Comparison of ENCODE assay signal across 22 cellular contexts in genomic region chr1:51282605-51283004, GRCh38. TPM values are rescaled to one million over a fixed set of nuclear protein-coding genes. Genes with fewer than 3 reads are reported as not detected.
A peak's percentile ranks its signal among the peaks of the same experiment; 100 is the strongest.
DNase-seq lines count a peak whose midpoint lies in the region; ATAC-seq and TF ChIP-seq lines count a peak whose summit lies in the region.
"Had no signal": no experiment of that assay in that cellular context is flagged by ENCODE, and none has a peak within 500 bp of the region (broad histone marks: within the 10 kb centered on the region; RNA-seq: fewer than 3 reads in every experiment).

No MANE protein-coding gene starts in this region.

- H3K27me3 ChIP-seq in H9 (ENCODE audit: insufficient read depth, low read length): no peaks in the 10 kb centered on the region

- POLR2A ChIA-PET in activated CD8-positive, alpha-beta T cell treated with anti-CD3 and anti-CD28 coated beads for 36 hours (lab: Charles Lee): no interaction called here
- POLR2A ChIA-PET in activated CD8-positive, alpha-beta T cell treated with anti-CD3 and anti-CD28 coated beads, Interleukin-2, amount 10 ng/mL, durations not matched to agents 7 days and 5 days (lab: Charles Lee): no interaction called here

- H3K9me3 ChIP-seq in H9 (ENCODE audit: control insufficient read depth, low read depth, low read length): no peaks in the 10 kb centered on the region

- H4K5ac ChIP-seq in H9 (ENCODE audit: insufficient read length, low read depth, low read length): no peak overlapping the region

- H4K91ac ChIP-seq in H9 (ENCODE audit: insufficient read length, low read depth, low read length): no peak overlapping the region

- ATAC-seq in activated CD8-positive, alpha-beta T cell treated with anti-CD3 and anti-CD28 coated beads for 36 hours: peak; percentile 15
- ATAC-seq in activated CD8-positive, alpha-beta T cell treated with anti-CD3 and anti-CD28 coated beads, Interleukin-2, amount 10 ng/mL, durations not matched to agents 7 days and 5 days: no peak
- ATAC-seq in stimulated activated naive B cell treated with anti-CD40 and anti-IgM and Interleukin-4, amounts not matched to agents 10 μg/mL and 1 μg/mL and 100 μg/mL, for 72 hours (replicated peaks): peak; percentile 89 to 91
- ATAC-seq: PC-3 had no signal

- no peak overlapping the region for H2BK5ac ChIP-seq in H9 (ENCODE audit: insufficient read length, low read length)

- no peak overlapping the region for H3K56ac ChIP-seq in H9 (ENCODE audit: insufficient read length, low read depth, low read length)

- CTCF ChIA-PET in activated CD8-positive, alpha-beta T cell treated with anti-CD3 and anti-CD28 coated beads for 36 hours (lab: Charles Lee): interaction anchor here (1.5 kb wide), 1 partner anchor 13 kb away, joined by 5 read pairs; no protein-coding TSS in a partner anchor
- CTCF ChIA-PET in activated CD8-positive, alpha-beta T cell treated with anti-CD3 and anti-CD28 coated beads, Interleukin-2, amount 10 ng/mL, durations not matched to agents 7 days and 5 days (lab: Charles Lee): interaction anchor here (1.3 kb wide), 1 partner anchor 14 kb away, joined by 7 read pairs; no protein-coding TSS in a partner anchor

- no peak overlapping the region for H4K8ac ChIP-seq in H9 (replicated peaks; ENCODE audit: insufficient read length, low read depth, low read length)

- no peaks in the 10 kb centered on the region for H3K27me3 Mint-ChIP-seq in activated CD8-positive, alpha-beta T cell treated with anti-CD3 and anti-CD28 coated beads for 36 hours
- no peaks in the 10 kb centered on the region for H3K27me3 Mint-ChIP-seq in activated CD8-positive, alpha-beta T cell treated with anti-CD3 and anti-CD28 coated beads, Interleukin-2, amount 10 ng/mL, durations not matched to agents 7 days and 5 days (ENCODE audit: low read depth)
- no peaks in the 10 kb centered on the region for H3K27me3 Mint-ChIP-seq in stimulated activated naive B cell treated with anti-CD40 and anti-IgM and Interleukin-4, amounts not matched to agents 10 μg/mL and 1 μg/mL and 100 μg/mL, for 72 hours
- no peaks in the 10 kb centered on the region for H3K27me3 Mint-ChIP-seq in H9 (ENCODE audit: low read depth)

- no peaks in the 10 kb centered on the region for H3K23me2 ChIP-seq in H9 (ENCODE audit: insufficient read length, low read depth, low read length, poor library complexity, severe bottlenecking)

- intact Hi-C loops in activated CD8-positive, alpha-beta T cell treated with anti-CD3 and anti-CD28 coated beads for 36 hours (cut with micrococcal nuclease): no loop called here

- no peak overlapping the region for H2BK15ac ChIP-seq in H9 (ENCODE audit: low read depth, low read length)

- no peak overlapping the region for H3K23ac ChIP-seq in H9 (ENCODE audit: insufficient read length, low read depth, low read length)

- no peak overlapping the region for H2BK120ac ChIP-seq in H9 (ENCODE audit: low read depth, low read length, poor library complexity, severe bottlenecking)

- no peak overlapping the region for H3K4me3 Mint-ChIP-seq in activated CD8-positive, alpha-beta T cell treated with anti-CD3 and anti-CD28 coated beads for 36 hours
- no peak overlapping the region for H3K4me3 Mint-ChIP-seq in activated CD8-positive, alpha-beta T cell treated with anti-CD3 and anti-CD28 coated beads, Interleukin-2, amount 10 ng/mL, durations not matched to agents 7 days and 5 days
- H3K4me3 Mint-ChIP-seq in stimulated activated naive B cell treated with anti-CD40 and anti-IgM and Interleukin-4, amounts not matched to agents 10 μg/mL and 1 μg/mL and 100 μg/mL, for 72 hours: peak overlapping the region in 1 of 2 donors; percentile 54
- H3K4me3 Mint-ChIP-seq in H9: no peak overlapping the region
- H3K4me3 Mint-ChIP-seq: IgD-negative memory B cell had no signal

- H2AK5ac ChIP-seq in H9 (ENCODE audit: insufficient read length, low read length): no peak overlapping the region

- no peak for TF ChIP-seq POLR2A in erythroblast (IDR thresholded peaks at IDR 0.05; ENCODE audit: low read length)

- H3K79me2 ChIP-seq in H9 (ENCODE audit: insufficient read depth, low read length): no peaks in the 10 kb centered on the region

- H2BK12ac ChIP-seq in H9 (ENCODE audit: insufficient read length, low read depth, low read length): no peak overlapping the region

- no peak for TF ChIP-seq CTCF in activated CD8-positive, alpha-beta T cell treated with anti-CD3 and anti-CD28 coated beads for 36 hours (IDR thresholded peaks at IDR 0.05)
- TF ChIP-seq CTCF in coronary artery (IDR thresholded peaks at IDR 0.05): no peak
- TF ChIP-seq CTCF in H9 (conservative IDR thresholded peaks at IDR 0.05): no peak

- H3K4me2 ChIP-seq in H9 (ENCODE audit: insufficient read depth, insufficient read length, low read length): no peak overlapping the region

- H3T11ph ChIP-seq in H9 (ENCODE audit: low read length): no peak overlapping the region

- DNase-seq in DMS79 treated with DMSO at 0.1 percent for 48 hours (lab: John Stamatoyannopoulos, UW): peak; percentile 97
- DNase-seq in DMS79 (lab: John Stamatoyannopoulos, UW): no peak
- DNase-seq in activated CD8-positive, alpha-beta T cell treated with anti-CD3 and anti-CD28 coated beads for 36 hours: no peak
- DNase-seq in activated CD8-positive, alpha-beta T cell treated with anti-CD3 and anti-CD28 coated beads, Interleukin-2, amount 10 ng/mL, durations not matched to agents 7 days and 5 days: no peak
- no peak for DNase-seq in coronary artery (ENCODE audit: low spot score)
- no peak for DNase-seq in stimulated activated naive B cell treated with anti-CD40 and anti-IgM and Interleukin-4, amounts not matched to agents 10 μg/mL and 1 μg/mL and 100 μg/mL, for 72 hours
- no peak for DNase-seq in erythroblast (lab: John Stamatoyannopoulos, UW)
- DNase-seq in H9: no peak
- DNase-seq: AML-193, DND-41, HCEC 1CT, Karpas-422, NCI-H1048, NCI-H1436, NCI-H1930, NCI-H774, PC-3, RPMI8226, SHP77 treated with DMSO at 0.1 percent for 48 hours had no signal

- no peaks in the 10 kb centered on the region for H3K79me1 ChIP-seq in H9 (ENCODE audit: insufficient read depth, low read depth, low read length, poor library complexity, severe bottlenecking)

- peaks cover 13% of the 10 kb centered on the region for H3K4me1 Mint-ChIP-seq in activated CD8-positive, alpha-beta T cell treated with anti-CD3 and anti-CD28 coated beads for 36 hours (ENCODE audit: low read depth)
- peaks cover 14% of the 10 kb centered on the region for H3K4me1 Mint-ChIP-seq in activated CD8-positive, alpha-beta T cell treated with anti-CD3 and anti-CD28 coated beads, Interleukin-2, amount 10 ng/mL, durations not matched to agents 7 days and 5 days (ENCODE audit: low read depth)
- peaks cover 15 to 27% of the 10 kb centered on the region in 2 donors for H3K4me1 Mint-ChIP-seq in stimulated activated naive B cell treated with anti-CD40 and anti-IgM and Interleukin-4, amounts not matched to agents 10 μg/mL and 1 μg/mL and 100 μg/mL, for 72 hours
- H3K4me1 Mint-ChIP-seq in H9: peaks cover 9 to 14% of the 10 kb centered on the region in 2 experiments

- no peak overlapping the region for H3K9ac ChIP-seq in H9 (ENCODE audit: extremely low read depth, insufficient read length, low read length)

- H3K27ac ChIP-seq in coronary artery (peak overlapping the region; percentile 41 to 66), H9 (ENCODE audit: insufficient read length, low read depth, low read length) (no peak overlapping the region)
- H3K27ac ChIP-seq: 22Rv1, C4-2B had no signal

- H3K14ac ChIP-seq in H9 (ENCODE audit: insufficient read depth, low read length): no peak overlapping the region

- H2BK20ac ChIP-seq in H9 (ENCODE audit: low read depth, low read length, poor library complexity, severe bottlenecking): no peak overlapping the region

- H4K20me1 ChIP-seq in H9 (ENCODE audit: control insufficient read depth, insufficient read depth, insufficient read length): no peaks in the 10 kb centered on the region

- H3K4me3 ChIP-seq in coronary artery: peak overlapping the region; percentile 45

- H3K4ac ChIP-seq in H9 (ENCODE audit: low read depth, low read length): no peak overlapping the region

- no peak overlapping the region for H3K27ac Mint-ChIP-seq in activated CD8-positive, alpha-beta T cell treated with anti-CD3 and anti-CD28 coated beads for 36 hours
- H3K27ac Mint-ChIP-seq in activated CD8-positive, alpha-beta T cell treated with anti-CD3 and anti-CD28 coated beads, Interleukin-2, amount 10 ng/mL, durations not matched to agents 7 days and 5 days: no peak overlapping the region
- H3K27ac Mint-ChIP-seq in stimulated activated naive B cell treated with anti-CD40 and anti-IgM and Interleukin-4, amounts not matched to agents 10 μg/mL and 1 μg/mL and 100 μg/mL, for 72 hours: peak overlapping the region; percentile 77
- H3K27ac Mint-ChIP-seq in H9: no peak overlapping the region
- H3K27ac Mint-ChIP-seq: IgD-negative memory B cell had no signal

- WGBS in H9 (ENCODE audit: extremely low coverage, insufficient read length, low lambda C conversion rate): no CpG with 5 or more reads among the region's 5 CpGs

- no peak overlapping the region for H3K18ac ChIP-seq in H9 (ENCODE audit: insufficient read length, low read depth, low read length)

- H3K9me3 Mint-ChIP-seq in activated CD8-positive, alpha-beta T cell treated with anti-CD3 and anti-CD28 coated beads for 36 hours: no peaks in the 10 kb centered on the region
- H3K9me3 Mint-ChIP-seq in activated CD8-positive, alpha-beta T cell treated with anti-CD3 and anti-CD28 coated beads, Interleukin-2, amount 10 ng/mL, durations not matched to agents 7 days and 5 days (ENCODE audit: insufficient read depth): no peaks in the 10 kb centered on the region
- no peaks in the 10 kb centered on the region for H3K9me3 Mint-ChIP-seq in stimulated activated naive B cell treated with anti-CD40 and anti-IgM and Interleukin-4, amounts not matched to agents 10 μg/mL and 1 μg/mL and 100 μg/mL, for 72 hours
- no peaks in the 10 kb centered on the region for H3K9me3 Mint-ChIP-seq in H9
- H3K9me3 Mint-ChIP-seq: IgD-negative memory B cell had no signal

- no peaks in the 10 kb centered on the region for H3K4me1 ChIP-seq in H9 (ENCODE audit: insufficient read depth, low read length)

- no peaks in the 10 kb centered on the region for H3K36me3 Mint-ChIP-seq in activated CD8-positive, alpha-beta T cell treated with anti-CD3 and anti-CD28 coated beads for 36 hours (ENCODE audit: low read depth)
- H3K36me3 Mint-ChIP-seq in activated CD8-positive, alpha-beta T cell treated with anti-CD3 and anti-CD28 coated beads, Interleukin-2, amount 10 ng/mL, durations not matched to agents 7 days and 5 days (ENCODE audit: low read depth): no peaks in the 10 kb centered on the region
- H3K36me3 Mint-ChIP-seq in stimulated activated naive B cell treated with anti-CD40 and anti-IgM and Interleukin-4, amounts not matched to agents 10 μg/mL and 1 μg/mL and 100 μg/mL, for 72 hours: peaks cover 2 to 17% of the 10 kb centered on the region in 2 donors
- H3K36me3 Mint-ChIP-seq in H9 (ENCODE audit: insufficient read depth in 1 of 3, low read depth in 3 of 3): no peaks in the 10 kb centered on the region; a peak in 1 of 7 replicates
- H3K36me3 Mint-ChIP-seq: IgD-negative memory B cell had no signal

- H2AFZ ChIP-seq in H9 (ENCODE audit: low read length): no peak overlapping the region

RNA-seq across cellular contexts. Expression of gene RNF11, which starts 46.5 kb away (rescaled TPM):
- 10 to 100 TPM; 21.5 to 22.6 TPM for total RNA-seq in activated CD8-positive, alpha-beta T cell treated with anti-CD3 and anti-CD28 coated beads for 36 hours
- total RNA-seq in activated CD8-positive, alpha-beta T cell treated with anti-CD3 and anti-CD28 coated beads, Interleukin-2, amount 10 ng/mL, durations not matched to agents 7 days and 5 days: 10 to 100 TPM; 27.5 to 29.0 TPM
- total RNA-seq in H9 (2021): 55.1 and 55.8 TPM in 2 replicates

RNA-seq across cellular contexts. Expression of gene TTC39A, which starts 47.8 kb away (rescaled TPM):
- under 1 TPM in 1 of 2 experiments, not detected in 1; 0.50 TPM for total RNA-seq in activated CD8-positive, alpha-beta T cell treated with anti-CD3 and anti-CD28 coated beads for 36 hours
- total RNA-seq in activated CD8-positive, alpha-beta T cell treated with anti-CD3 and anti-CD28 coated beads, Interleukin-2, amount 10 ng/mL, durations not matched to agents 7 days and 5 days: not detected
- total RNA-seq in H9 (2021): 7.7 and 9.1 TPM in 2 replicates
